ENCODE assay signal across 8 cellular contexts in the genomic region with DNA sequence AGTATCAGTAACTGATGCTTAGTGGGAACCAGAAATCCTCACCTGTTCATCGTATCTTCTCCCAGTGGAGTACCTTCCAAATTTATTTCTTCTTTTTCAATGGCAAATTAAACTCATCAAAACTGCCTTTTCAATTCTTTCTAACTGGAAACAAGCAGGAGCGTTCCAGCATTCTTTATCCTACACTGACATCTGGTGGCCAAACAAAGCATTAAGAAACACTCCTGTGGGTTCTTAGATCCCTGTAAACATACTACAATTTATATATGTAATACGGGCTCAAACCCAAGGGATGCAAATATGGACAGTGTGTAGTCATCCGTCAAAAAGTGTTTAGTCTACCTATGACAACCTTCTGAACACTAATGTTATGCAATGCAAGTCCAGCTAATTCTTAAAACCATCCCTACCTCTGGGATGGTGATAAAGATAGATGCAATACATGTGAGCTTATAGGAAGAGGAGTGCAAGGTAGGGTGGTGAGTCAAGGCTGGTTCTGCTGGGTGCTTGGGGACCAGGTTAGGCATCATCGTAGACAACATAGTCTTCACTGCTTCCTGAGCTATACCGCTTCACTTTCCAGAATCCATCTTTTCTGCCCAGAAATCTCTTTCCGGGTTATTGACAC.
DNase-seq lines count a peak whose midpoint lies in the region; ATAC-seq and TF ChIP-seq lines count a peak whose summit lies in the region.

No MANE protein-coding gene starts in this region.

- peak; percentile 2 to 68 for DNase-seq in NCI-H446 (lab: John Stamatoyannopoulos, UW)
- DNase-seq in astrocyte of the cerebellum (ENCODE audit: low read depth): peak; percentile 65
- no peak for DNase-seq in left colon
- no peak for DNase-seq in vagina (ENCODE audit: extremely low spot score in 2 of 2)
- no peak for DNase-seq in NK-92 treated with Interleukin-12 subunit alpha and Interleukin-12 subunit beta, amount 100 ng/mL, for 24 hours (lab: John Stamatoyannopoulos, UW)

- no peaks in the 10 kb centered on the region for H3K27me3 ChIP-seq in vagina

- ATAC-seq in HG02981 (IDR thresholded peaks at IDR 0.05; ENCODE audit: unreplicated experiment) (peak; percentile 63), left colon (peak; percentile 51)

- H3K4me3 ChIP-seq in astrocyte of the cerebellum (ENCODE audit: low read depth, low read length) (no peak overlapping the region), vagina (no peak overlapping the region)

- intact Hi-C loops in left colon (cut with DNase I, micrococcal nuclease): no loop called here
- intact Hi-C loops in vagina (cut with DNase I): no loop called here

- TF ChIP-seq CTCF in C4-2B (conservative IDR thresholded peaks at IDR 0.05) (peak; percentile 72), GM12872 (IDR thresholded peaks at IDR 0.05; ENCODE audit: insufficient read depth, low read depth, low read length) (peak; percentile 60; the same call in 2 of the 3 replicates), astrocyte of the cerebellum (IDR thresholded peaks at IDR 0.05; ENCODE audit: low read depth, low read length, missing control alignments) (peak; percentile 55), vagina (IDR thresholded peaks at IDR 0.05) (peak; percentile 34 to 44 (median 41))

- H3K27ac ChIP-seq in C4-2B: no peak overlapping the region
- no peak overlapping the region for H3K27ac ChIP-seq in vagina

- no peak for TF ChIP-seq POLR2A in vagina (IDR thresholded peaks at IDR 0.05)

- H3K4me1 ChIP-seq in vagina: no peaks in the 10 kb centered on the region

- H3K9me3 ChIP-seq in vagina: no peaks in the 10 kb centered on the region

- in situ Hi-C loops in astrocyte of the cerebellum (cut with HindIII; ENCODE audit: low sequenced_read_pairs): no loop called here

- H3K36me3 ChIP-seq in vagina: no peaks in the 10 kb centered on the region

Comparison
In these comparisons a context has a peak if more than half of its experiments do, and no peak if none do; other contexts are left out.
1. DNase-seq: peak in NCI-H446 (2 of 2) and astrocyte of the cerebellum (single experiment); none in left colon (0 of 2), vagina (0 of 2) and NK-92 treated with Interleukin-12 subunit alpha and Interleukin-12 subunit beta, amount 100 ng/mL, for 24 hours (single experiment).
2. Peak in every context shown above with its lines, with median percentiles within 50 percentile points of each other: CTCF ChIP-seq.